In genomic region chr1:14184346-14184963, GRCh38 we compare ENCODE assay signal across 18 cellular contexts.
"Had no signal": no experiment of that assay in that cellular context is flagged by ENCODE, and none has a peak within 500 bp of the region (broad histone marks: within the 10 kb centered on the region; RNA-seq: fewer than 3 reads in every experiment).

No MANE protein-coding gene starts in this region.

- H3K27ac ChIP-seq: ascending aorta, left lung, right lobe of liver, upper lobe of left lung had no signal

- H3K27ac Mint-ChIP-seq: activated naive CD8-positive, alpha-beta T cell treated with anti-CD3 and anti-CD28 coated beads, Interleukin-2, amount 50 U/mL, for 24 hours; activated T-helper 17 cell treated with anti-CD3 and anti-CD28 coated beads, Interleukin-2, amount 50 U/mL, for 72 hours; memory B cell; natural killer cell treated with Interleukin-12 subunit alpha and Interleukin-12 subunit beta and Interleukin-15 and Interleukin-18, amount 100 ng/mL, for 72 hours; progenitor cell of endocrine pancreas; stimulated activated naive CD8-positive, alpha-beta T cell treated with anti-CD3 and anti-CD28 coated beads, Interleukin-15, Interleukin-2, amounts not matched to agents 100 ng/mL and 50 ng/mL, for 24 hours had no signal

- ATAC-seq: activated naive CD8-positive, alpha-beta T cell treated with anti-CD3 and anti-CD28 coated beads, Interleukin-2, amount 50 U/mL, for 24 hours; activated T-helper 17 cell treated with anti-CD3 and anti-CD28 coated beads, Interleukin-2, amount 50 U/mL, for 72 hours; esophagus mucosa; left lung; natural killer cell treated with Interleukin-12 subunit alpha and Interleukin-12 subunit beta and Interleukin-15 and Interleukin-18, amount 100 ng/mL, for 72 hours; right lobe of liver had no signal

- H3K27me3 ChIP-seq: ascending aorta, right lobe of liver, upper lobe of left lung had no signal

- H3K4me1 Mint-ChIP-seq: activated T-helper 17 cell treated with anti-CD3 and anti-CD28 coated beads, Interleukin-2, amount 50 U/mL, for 72 hours; memory B cell had no signal

- H3K9me3 Mint-ChIP-seq: activated naive CD8-positive, alpha-beta T cell treated with anti-CD3 and anti-CD28 coated beads, Interleukin-2, amount 50 U/mL, for 24 hours; natural killer cell treated with Interleukin-12 subunit alpha and Interleukin-12 subunit beta and Interleukin-15 and Interleukin-18, amount 100 ng/mL, for 72 hours had no signal

- H3K36me3 ChIP-seq: ascending aorta, left lung, right lobe of liver, upper lobe of left lung had no signal

- H3K4me3 Mint-ChIP-seq: activated naive CD8-positive, alpha-beta T cell treated with anti-CD3 and anti-CD28 coated beads, Interleukin-2, amount 50 U/mL, for 24 hours; activated T-helper 17 cell treated with anti-CD3 and anti-CD28 coated beads, Interleukin-2, amount 50 U/mL, for 72 hours; memory B cell; natural killer cell treated with Interleukin-12 subunit alpha and Interleukin-12 subunit beta and Interleukin-15 and Interleukin-18, amount 100 ng/mL, for 72 hours; stimulated activated naive CD8-positive, alpha-beta T cell treated with anti-CD3 and anti-CD28 coated beads, Interleukin-15, Interleukin-2, amounts not matched to agents 100 ng/mL and 50 ng/mL, for 24 hours had no signal

- H3K4me1 ChIP-seq: ascending aorta, left lung, right lobe of liver, upper lobe of left lung had no signal

- H3K4me3 ChIP-seq: ascending aorta, left lung, right lobe of liver, upper lobe of left lung had no signal

- H3K36me3 Mint-ChIP-seq: memory B cell; natural killer cell treated with Interleukin-12 subunit alpha and Interleukin-12 subunit beta and Interleukin-15 and Interleukin-18, amount 100 ng/mL, for 72 hours had no signal

- DNase-seq: activated CD4-positive, alpha-beta T cell treated with anti-CD3 and anti-CD28 coated beads for 1 hour; activated CD4-positive, alpha-beta T cell treated with anti-CD3 and anti-CD28 coated beads, Interleukin-2, amount 50 U/mL, for 48 hours; activated naive CD4-positive, alpha-beta T cell treated with Interleukin-2 at 50 U/mL for 16 hours; activated naive CD8-positive, alpha-beta T cell treated with anti-CD3 and anti-CD28 coated beads, Interleukin-2, amount 50 U/mL, for 24 hours; left lung; occipital lobe; right lobe of liver; upper lobe of left lung had no signal

- FAIRE-seq: colon, endometrium, keratinocyte had no signal

- H3K9me3 ChIP-seq: ascending aorta, left lung, right lobe of liver, upper lobe of left lung had no signal
